In genomic region chr12:26696613-26697092, GRCh38 we compare ENCODE assay signal across 25 cellular contexts.
DNase-seq lines count a peak whose midpoint lies in the region; ATAC-seq, FAIRE-seq and TF ChIP-seq lines count a peak whose summit lies in the region.
"Had no signal": no experiment of that assay in that cellular context is flagged by ENCODE, and none has a peak within 500 bp of the region (broad histone marks: within the 10 kb centered on the region; RNA-seq: fewer than 3 reads in every experiment).

No MANE protein-coding gene starts in this region.

- TF ChIP-seq EP300 in HepG2 (IDR thresholded peaks at IDR 0.05; ENCODE audit: low read depth in 2 of 2, low read length in 2 of 2) (no peak), HepG2 (CRISPR knock-in tag; IDR thresholded peaks at IDR 0.05; ENCODE audit: borderline replicate concordance) (no peak)

- H3K36me3 Mint-ChIP-seq in astrocyte (ENCODE audit: low read depth, unreplicated experiment): peaks cover 15% of the 10 kb centered on the region

- H3K9ac ChIP-seq in HepG2 (ENCODE audit: insufficient read depth, low read depth, low read length) (no peak overlapping the region), astrocyte (ENCODE audit: low read length) (no peak overlapping the region), smooth muscle cell (ENCODE audit: low read depth) (no peak overlapping the region)
- H3K9ac ChIP-seq: SK-N-SH had no signal

- 97% methylated on average over 7 of the region's 7 CpGs for WGBS in HepG2 (ENCODE audit: low lambda C conversion rate)
- 73% methylated on average over 7 of the region's 7 CpGs for WGBS in right lobe of liver (ENCODE audit: insufficient coverage, low coverage, low lambda C conversion rate, missing lambda C conversion rate)
- 49% methylated on average over 7 of the region's 7 CpGs for WGBS in smooth muscle cell (ENCODE audit: low lambda C conversion rate)

- peaks cover 7% of the 10 kb centered on the region for H3F3A ChIP-seq in smooth muscle cell (ENCODE audit: low read depth)

- H3K4me2 ChIP-seq in HepG2 (ENCODE audit: low read depth, low read length): no peak overlapping the region
- peak overlapping the region; percentile 13 for H3K4me2 ChIP-seq in astrocyte (ENCODE audit: low read length)
- H3K4me2 ChIP-seq in smooth muscle cell: peak overlapping the region; percentile 8
- H3K4me2 ChIP-seq: A549, SK-N-SH had no signal

- H3K27ac ChIP-seq in HepG2 (ENCODE audit: extremely low read length, insufficient read depth, low read length) (no peak overlapping the region), right lobe of liver (no peak overlapping the region), astrocyte (ENCODE audit: low read depth, low read length) (peak overlapping the region; percentile 20), smooth muscle cell (ENCODE audit: low read depth) (peak overlapping the region; percentile 45)
- H3K27ac ChIP-seq: A549, upper lobe of left lung had no signal

- DNase-seq in HepG2 (ENCODE audit: low spot score) (no peak), right lobe of liver (no peak), astrocyte (ENCODE audit: low read depth) (peak; percentile 32), fibroblast of pulmonary artery (ENCODE audit: low read depth) (peak; percentile 88), smooth muscle cell (lab: John Stamatoyannopoulos, UW; ENCODE audit: unreplicated experiment) (no peak), NCI-H526 treated with DMSO at 0.1 percent for 48 hours (lab: John Stamatoyannopoulos, UW) (no peak), dedifferentiated amniotic fluid mesenchymal stem cell (ENCODE audit: extremely low spot score) (no peak)
- DNase-seq: activated naive CD4-positive, alpha-beta T cell treated with anti-CD3 and anti-CD28 coated beads, Interleukin-2, amount 10 ng/mL, durations not matched to agents 7 days and 5 days; amygdala; caudate nucleus; CD8-positive, alpha-beta T cell; left ventricle myocardium superior; NCI-H187; NCI-H748 treated with DMSO at 0.1 percent for 48 hours; retina; SK-N-SH; small intestine; stimulated activated CD4-positive, alpha-beta T cell treated with anti-CD3 and anti-CD28 coated beads, Interleukin-1b, Interleukin-23, amount 100 ng/mL, for 48 hours; substantia nigra; upper lobe of left lung had no signal

- POLR2A ChIA-PET in HepG2 (lab: Yijun Ruan, JAX): interaction anchor here (0.6 kb wide), 1 partner anchor 115 kb away, joined by 3 read pairs; no protein-coding TSS in a partner anchor

- no peak overlapping the region for H3K4me3 Mint-ChIP-seq in astrocyte (ENCODE audit: unreplicated experiment)
- H3K4me3 Mint-ChIP-seq: activated naive CD4-positive, alpha-beta T cell treated with anti-CD3 and anti-CD28 coated beads, Interleukin-2, amount 10 ng/mL, durations not matched to agents 7 days and 5 days; CD8-positive, alpha-beta T cell; nephron had no signal

- H3K4me1 ChIP-seq in HepG2 (ENCODE audit: insufficient read depth, low read length) (peaks cover 8% of the 10 kb centered on the region), right lobe of liver (no peaks in the 10 kb centered on the region), astrocyte (ENCODE audit: insufficient read depth, low read length) (peaks cover 13% of the 10 kb centered on the region), smooth muscle cell (ENCODE audit: low read depth) (no peaks in the 10 kb centered on the region)
- H3K4me1 ChIP-seq: upper lobe of left lung had no signal

- BruUV-seq in HepG2 (replicated peaks; lab: Mats Ljungman, UMichigan): no TSS peak

- no peaks in the 10 kb centered on the region for H3K27me3 Mint-ChIP-seq in astrocyte (ENCODE audit: low read depth, unreplicated experiment)
- H3K27me3 Mint-ChIP-seq: activated naive CD4-positive, alpha-beta T cell treated with anti-CD3 and anti-CD28 coated beads, Interleukin-2, amount 10 ng/mL, durations not matched to agents 7 days and 5 days had no signal

- TF ChIP-seq CTCF in HepG2 (CRISPR knock-in tag; IDR thresholded peaks at IDR 0.05) (no peak), right lobe of liver (IDR thresholded peaks at IDR 0.05) (no peak), astrocyte (IDR thresholded peaks at IDR 0.05; ENCODE audit: insufficient read depth, low read depth, low read length) (no peak), fibroblast of pulmonary artery (IDR thresholded peaks at IDR 0.05; ENCODE audit: low read length, missing control alignments) (no peak), smooth muscle cell (IDR thresholded peaks at IDR 0.05; ENCODE audit: borderline replicate concordance, insufficient read depth, poor library complexity, severe bottlenecking) (no peak)

- ATAC-seq in HepG2 (no peak), right lobe of liver (no peak), HG03457 (IDR thresholded peaks at IDR 0.05; ENCODE audit: unreplicated experiment) (no peak)
- ATAC-seq: A549; CD8-positive, alpha-beta T cell; left ventricle myocardium superior had no signal

- H3K27ac Mint-ChIP-seq in astrocyte (ENCODE audit: unreplicated experiment): no peak overlapping the region
- H3K27ac Mint-ChIP-seq: activated naive CD4-positive, alpha-beta T cell treated with anti-CD3 and anti-CD28 coated beads, Interleukin-2, amount 10 ng/mL, durations not matched to agents 7 days and 5 days; CD8-positive, alpha-beta T cell; nephron had no signal

- no peak for TF ChIP-seq RAD21 in HepG2 (CRISPR knock-in tag; IDR thresholded peaks at IDR 0.05)

- H3K9me3 Mint-ChIP-seq in astrocyte (ENCODE audit: unreplicated experiment): no peaks in the 10 kb centered on the region
- H3K9me3 Mint-ChIP-seq: activated naive CD4-positive, alpha-beta T cell treated with anti-CD3 and anti-CD28 coated beads, Interleukin-2, amount 10 ng/mL, durations not matched to agents 7 days and 5 days; CD8-positive, alpha-beta T cell; nephron had no signal

- H3K9me3 ChIP-seq in HepG2 (ENCODE audit: low read length) (no peaks in the 10 kb centered on the region), right lobe of liver (no peaks in the 10 kb centered on the region), astrocyte (ENCODE audit: insufficient read depth, low read depth, low read length) (no peaks in the 10 kb centered on the region), smooth muscle cell (replicated peaks; ENCODE audit: low read depth) (no peaks in the 10 kb centered on the region)
- H3K9me3 ChIP-seq: A549, SK-N-SH, upper lobe of left lung had no signal

- no peak overlapping the region for H2AFZ ChIP-seq in HepG2 (ENCODE audit: low read length)
- H2AFZ ChIP-seq in astrocyte (ENCODE audit: low read depth, low read length): no peak overlapping the region
- H2AFZ ChIP-seq in smooth muscle cell (ENCODE audit: low read depth): no peak overlapping the region

- CTCF ChIA-PET in HepG2 (lab: Yijun Ruan, JAX; ENCODE audit: low intra/inter-chr PET ratio, low total read pairs): no interaction called here

- H4K20me1 ChIP-seq in HepG2 (ENCODE audit: insufficient read depth, low read length) (no peaks in the 10 kb centered on the region), astrocyte (ENCODE audit: insufficient read depth, low read length) (no peaks in the 10 kb centered on the region), smooth muscle cell (ENCODE audit: low read depth) (no peaks in the 10 kb centered on the region)

- FAIRE-seq in HepG2 (lab: Jason Lieb, UNC) (no peak), astrocyte (lab: Jason Lieb, UNC) (no peak)
- FAIRE-seq: A549, GM12891, keratinocyte, small intestine had no signal

- H3K27me3 ChIP-seq in HepG2 (ENCODE audit: control insufficient read depth in 1 of 2, insufficient read depth in 2 of 2, low read length in 2 of 2) (no peaks in the 10 kb centered on the region), right lobe of liver (no peaks in the 10 kb centered on the region), astrocyte (ENCODE audit: insufficient read depth, low read length) (no peaks in the 10 kb centered on the region), smooth muscle cell (ENCODE audit: low read depth) (no peaks in the 10 kb centered on the region)
- H3K27me3 ChIP-seq: upper lobe of left lung had no signal

- peaks cover 7% of the 10 kb centered on the region for H3K4me1 Mint-ChIP-seq in astrocyte (ENCODE audit: low read depth, unreplicated experiment)
- H3K4me1 Mint-ChIP-seq: activated naive CD4-positive, alpha-beta T cell treated with anti-CD3 and anti-CD28 coated beads, Interleukin-2, amount 10 ng/mL, durations not matched to agents 7 days and 5 days had no signal

- TF ChIP-seq POLR2A in HepG2 (IDR thresholded peaks at IDR 0.05; ENCODE audit: insufficient read depth in 1 of 2, low read depth in 2 of 2, low read length in 2 of 2): no peak
- TF ChIP-seq POLR2A in right lobe of liver (IDR thresholded peaks at IDR 0.05): no peak

- intact Hi-C loops in HepG2 (cut with micrococcal nuclease; ENCODE audit: unreplicated experiment): no loop called here
- intact Hi-C loops in right lobe of liver (cut with DNase I): no loop called here

- H3K79me2 ChIP-seq in HepG2 (ENCODE audit: insufficient read depth, low read length) (peaks cover 4% of the 10 kb centered on the region), astrocyte (ENCODE audit: insufficient read depth, low read length) (no peaks in the 10 kb centered on the region), smooth muscle cell (ENCODE audit: low read depth) (no peaks in the 10 kb centered on the region)

- H3K36me3 ChIP-seq in HepG2 (replicated peaks in 1 of 2; ENCODE audit: control insufficient read depth in 1 of 2, insufficient read depth in 2 of 2, low read length in 2 of 2) (peaks cover 7 to 70% of the 10 kb centered on the region in 2 experiments), right lobe of liver (peaks cover 0 to 45% (median 6%) of the 10 kb centered on the region in 4 donors), astrocyte (ENCODE audit: insufficient read depth, low read length) (no peaks in the 10 kb centered on the region), smooth muscle cell (ENCODE audit: low read depth) (no peaks in the 10 kb centered on the region)

- in situ Hi-C loops in HepG2 (cut with HindIII; ENCODE audit: extremely low pct_ligation_motif_present, low pct_unique_long_range_greater_than_20kb): no loop called here

- H3K4me3 ChIP-seq in HepG2 (replicated peaks in 1 of 3; ENCODE audit: insufficient read depth in 1 of 3, low read depth in 2 of 3, low read length in 3 of 3) (no peak overlapping the region), right lobe of liver (no peak overlapping the region), astrocyte (ENCODE audit: insufficient read depth, low read depth, low read length) (no peak overlapping the region), fibroblast of pulmonary artery (replicated peaks; ENCODE audit: low read depth, low read length) (no peak overlapping the region), smooth muscle cell (no peak overlapping the region)
- H3K4me3 ChIP-seq: A549, upper lobe of left lung had no signal

TF ChIP-seq in HepG2, 621 proteins besides CTCF, POLR2A, EP300 and RAD21:
- no peak for TF ChIP-seq IKZF5 (CRISPR knock-in tag; IDR thresholded peaks at IDR 0.05)
- peak; percentile 82 for TF ChIP-seq RBM22 (optimal IDR thresholded peaks at IDR 0.05; ENCODE audit: low read length)
TF ChIP-seq in HepG2: peak in this region for 1.

Comparison
In these comparisons a context has a peak if more than half of its experiments do, and no peak if none do; other contexts are left out.
1. DNase-seq: peak in astrocyte (single experiment) and fibroblast of pulmonary artery (single experiment); none in HepG2 (single experiment), right lobe of liver (0 of 3), smooth muscle cell (single experiment), NCI-H526 treated with DMSO at 0.1 percent for 48 hours (single experiment) and dedifferentiated amniotic fluid mesenchymal stem cell (single experiment).
2. H3K27ac ChIP-seq: peak in astrocyte (single experiment) and smooth muscle cell (single experiment); none in HepG2 (single experiment) and right lobe of liver (0 of 3).